ENCODE assay signal across 27 cellular contexts in the genomic region with DNA sequence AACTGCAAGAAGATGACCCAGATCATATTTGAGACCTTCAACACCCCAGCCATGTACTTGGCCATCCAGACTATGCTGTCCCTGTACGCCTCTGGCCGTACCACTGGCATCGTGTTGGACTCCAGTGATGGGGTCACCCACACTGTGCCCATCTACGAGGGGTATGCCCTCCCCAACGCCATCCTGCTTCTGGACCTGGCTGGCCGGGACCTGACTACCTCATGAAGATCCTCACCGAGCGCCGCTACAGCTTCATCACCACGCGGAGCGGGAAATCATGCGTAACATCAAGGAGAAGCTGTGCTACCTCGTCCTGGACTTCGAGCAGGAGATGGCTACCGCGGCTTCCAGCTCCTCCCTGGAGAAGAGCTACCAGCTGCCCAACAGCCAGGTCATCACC.
"Had no signal": no experiment of that assay in that cellular context is flagged by ENCODE, and none has a peak within 500 bp of the region (broad histone marks: within the 10 kb centered on the region; RNA-seq: fewer than 3 reads in every experiment).

No MANE protein-coding gene starts in this region.

- H3K4me3 ChIP-seq: ascending aorta, cardiac muscle cell had no signal

- H3K9me3 ChIP-seq: ascending aorta had no signal

- H3K4me1 ChIP-seq: ascending aorta had no signal

- H3K36me3 ChIP-seq: ascending aorta, cardiac muscle cell had no signal

- ATAC-seq: activated CD8-positive, alpha-beta T cell treated with anti-CD3 and anti-CD28 coated beads for 36 hours; activated naive CD8-positive, alpha-beta T cell treated with anti-CD3 and anti-CD28 coated beads, Interleukin-2, amount 50 U/mL, for 24 hours; activated T-cell treated with anti-CD3 and anti-CD28 coated beads, Interleukin-2, amount 50 U/mL, for 4 hours had no signal

- H3K27me3 ChIP-seq: ascending aorta, cardiac muscle cell had no signal

- DNase-seq: activated B cell treated with CpG ODN at 0.5 μM for 24 hours; activated CD4-positive, alpha-beta memory T cell treated with anti-CD3 and anti-CD28 coated beads for 36 hours; activated CD4-positive, alpha-beta T cell treated with anti-CD3 and anti-CD28 coated beads for 4 hours; activated CD4-positive, alpha-beta T cell treated with anti-CD3 and anti-CD28 coated beads, Interleukin-2, amount 10 ng/mL, durations not matched to agents 24 days and 14 days; activated CD4-positive, alpha-beta T cell treated with anti-CD3 and anti-CD28 coated beads, Interleukin-2, amount 50 U/mL, for 1 hour; activated CD4-positive, alpha-beta T cell treated with anti-CD3 and anti-CD28 coated beads, Interleukin-2, amount 50 U/mL, for 4 hours; activated CD4-positive, CD25-positive, alpha-beta regulatory T cell treated with anti-CD3 and anti-CD28 coated beads, Interleukin-2, amount 50 U/mL, for 72 hours; activated CD8-positive, alpha-beta memory T cell treated with anti-CD3 and anti-CD28 coated beads, Interleukin-2, amount 50 U/mL, for 4 hours; activated CD8-positive, alpha-beta T cell treated with anti-CD3 and anti-CD28 coated beads for 36 hours; activated effector memory CD4-positive, alpha-beta T cell treated with Interleukin-2 at 50 U/mL for 16 hours; activated gamma-delta T cell; activated naive CD4-positive, alpha-beta T cell treated with anti-CD3 and anti-CD28 coated beads, Interleukin-2, amount 10 ng/mL, durations not matched to agents 7 days and 5 days; activated naive CD4-positive, alpha-beta T cell treated with Interleukin-2 at 50 U/mL for 16 hours; activated naive CD8-positive, alpha-beta T cell treated with anti-CD3 and anti-CD28 coated beads, Interleukin-2, amount 10 ng/mL, durations not matched to agents 7 days and 5 days; activated naive CD8-positive, alpha-beta T cell treated with anti-CD3 and anti-CD28 coated beads, Interleukin-2, amount 50 U/mL, for 24 hours; activated T-cell treated with anti-CD3 and anti-CD28 coated beads for 4 hours; activated T-cell treated with anti-CD3 and anti-CD28 coated beads, Interleukin-2, amount 50 U/mL, for 1 hour; activated T-cell treated with anti-CD3 and anti-CD28 coated beads, Interleukin-2, amount 50 U/mL, for 4 hours; amygdala; caudate nucleus; cerebellar nuclear complex; T-helper 1 cell; T-helper 2 cell; T-helper 9 cell had no signal

- H3K27ac ChIP-seq: ascending aorta, cardiac muscle cell, VCaP had no signal
